ENCODE assay signal across 8 cellular contexts in the genomic region with DNA sequence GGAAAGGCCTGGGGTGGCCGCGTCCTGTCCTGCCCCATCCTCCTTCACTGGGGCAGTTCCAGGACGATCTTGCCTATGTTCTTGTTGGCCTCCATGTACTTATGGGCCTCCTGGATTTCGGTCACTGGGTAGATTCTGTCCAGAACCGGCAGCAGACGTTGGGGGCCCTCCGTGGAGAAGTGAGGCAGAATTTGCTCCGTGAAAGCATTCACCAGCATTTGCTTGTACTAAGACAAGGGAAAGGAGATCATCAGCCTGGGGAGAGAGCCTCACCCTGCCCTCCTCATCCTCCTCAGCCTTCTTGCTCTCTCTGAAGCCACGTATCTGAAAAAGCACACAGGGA. TPM values are rescaled to one million over a fixed set of nuclear protein-coding genes. Genes with fewer than 3 reads are reported as not detected.
DNase-seq lines count a peak whose midpoint lies in the region; ATAC-seq and TF ChIP-seq lines count a peak whose summit lies in the region.

No MANE protein-coding gene starts in this region.

- peak in 1 of 2 donors; percentile 48 for DNase-seq in foreskin keratinocyte
- no peak for DNase-seq in medulla oblongata (ENCODE audit: extremely low spot score)
- DNase-seq in HT-29 (ENCODE audit: low spot score), result no peak
- no peak for DNase-seq in NCI-H2227 treated with DMSO at 0.1 percent for 48 hours (lab: John Stamatoyannopoulos, UW)

- H3K27ac ChIP-seq in foreskin keratinocyte (peak overlapping the region; percentile 62), rectal smooth muscle tissue (ENCODE audit: low read depth, low read length) (peak overlapping the region; percentile 95)

- TF ChIP-seq CTCF in GM12875 (IDR thresholded peaks at IDR 0.05; ENCODE audit: borderline replicate concordance, insufficient read depth, low read depth, low read length), result no peak
- no peak for TF ChIP-seq CTCF in WI38 (IDR thresholded peaks at IDR 0.05; ENCODE audit: low read depth, low read length)
- no peak for TF ChIP-seq CTCF in foreskin keratinocyte (conservative IDR thresholded peaks at IDR 0.05)

- peak overlapping the region; percentile 86 for H3K9ac ChIP-seq in rectal smooth muscle tissue (ENCODE audit: low read length)

- H3K27me3 ChIP-seq in foreskin keratinocyte, result no peaks in the 10 kb centered on the region
- no peaks in the 10 kb centered on the region for H3K27me3 ChIP-seq in rectal smooth muscle tissue (ENCODE audit: control insufficient read depth, insufficient read depth, low read length)

- ATAC-seq in foreskin keratinocyte (no peak), HG03108 (IDR thresholded peaks at IDR 0.05; ENCODE audit: unreplicated experiment) (no peak)

- H3K4me1 ChIP-seq in foreskin keratinocyte (peaks cover 8% of the 10 kb centered on the region), rectal smooth muscle tissue (ENCODE audit: control insufficient read depth, insufficient read depth, low read length) (peaks cover 8% of the 10 kb centered on the region)

- H3K4me3 ChIP-seq in GM12875 (ENCODE audit: low read depth, low read length), result peak overlapping the region; percentile 81
- H3K4me3 ChIP-seq in WI38 (ENCODE audit: low read depth, low read length), result peak overlapping the region; percentile 94
- H3K4me3 ChIP-seq in rectal smooth muscle tissue (ENCODE audit: low read length), result peak overlapping the region; percentile 76

- peaks cover 10% of the 10 kb centered on the region for H3K36me3 ChIP-seq in rectal smooth muscle tissue (ENCODE audit: control insufficient read depth, insufficient read depth, low read length)

RNA-seq across cellular contexts. Expression of a gene that starts 1.4 kb away (rescaled TPM):
- total RNA-seq in foreskin keratinocyte, result 176 and 192 TPM in 2 replicates
- polyA plus RNA-seq in foreskin keratinocyte, result 232 and 280 TPM in 2 replicates
- total RNA-seq in HT-29 (2014; rRNA removed; shearing (Covaris generic)), result 112 and 128 TPM in 2 replicates

RNA-seq across cellular contexts. Expression of a gene that starts 7.1 kb away (rescaled TPM):
- total RNA-seq in foreskin keratinocyte, result 38.4 and 59.8 TPM in 2 replicates
- polyA plus RNA-seq in foreskin keratinocyte, result 39.4 and 61.3 TPM in 2 replicates
- total RNA-seq in HT-29 (2014; rRNA removed; shearing (Covaris generic)), result 28.7 and 28.9 TPM in 2 replicates

RNA-seq across cellular contexts. Expression of a gene that starts 28.0 kb away (rescaled TPM):
- total RNA-seq in foreskin keratinocyte, result 15.2 and 16.7 TPM in 2 replicates
- polyA plus RNA-seq in foreskin keratinocyte, result 20.3 and 23.6 TPM in 2 replicates
- total RNA-seq in HT-29 (2014; rRNA removed; shearing (Covaris generic)), result not detected in 2 replicates

RNA-seq across cellular contexts. Expression of a gene that starts 30.3 kb away (rescaled TPM):
- total RNA-seq in foreskin keratinocyte, result 10.3 and 10.4 TPM in 2 replicates
- 3.7 and 4.9 TPM in 2 replicates for polyA plus RNA-seq in foreskin keratinocyte
- 2.7 and 6.4 TPM in 2 replicates for total RNA-seq in HT-29 (2014; rRNA removed; shearing (Covaris generic))

RNA-seq across cellular contexts. Expression of a gene that starts 45.6 kb away (rescaled TPM):
- 0.37 and 0.56 TPM in 2 replicates for total RNA-seq in foreskin keratinocyte
- 0.25 and 0.45 TPM in 2 replicates for polyA plus RNA-seq in foreskin keratinocyte
- not detected in 2 replicates for total RNA-seq in HT-29 (2014; rRNA removed; shearing (Covaris generic))

Comparison
In these comparisons a context has a peak if more than half of its experiments do, and no peak if none do; other contexts are left out.
1. RNA of a gene that starts 28.0 kb away (total RNA-seq): 15.2 to 16.7 TPM in foreskin keratinocyte; not detected in HT-29; every median in the first group is over 10 times any median in the second.
2. Peak in every context shown above with its lines, with median percentiles within 50 percentile points of each other: H3K4me3 ChIP-seq.